ENCODE assay signal across 14 cellular contexts in genomic region chr5:79621056-79621455, GRCh38. TPM values are rescaled to one million over a fixed set of nuclear protein-coding genes. Genes with fewer than 3 reads are reported as not detected.
DNase-seq lines count a peak whose midpoint lies in the region; ATAC-seq and TF ChIP-seq lines count a peak whose summit lies in the region.
"Had no signal": no experiment of that assay in that cellular context is flagged by ENCODE, and none has a peak within 500 bp of the region (broad histone marks: within the 10 kb centered on the region; RNA-seq: fewer than 3 reads in every experiment).

No MANE protein-coding gene starts in this region.

- H3K27ac Mint-ChIP-seq in activated CD4-positive, alpha-beta T cell treated with anti-CD3 and anti-CD28 coated beads for 36 hours, result no peak overlapping the region
- H3K27ac Mint-ChIP-seq: activated naive CD4-positive, alpha-beta T cell treated with anti-CD3 and anti-CD28 coated beads for 36 hours had no signal

- no peak overlapping the region for H3K4me3 Mint-ChIP-seq in activated CD4-positive, alpha-beta T cell treated with anti-CD3 and anti-CD28 coated beads for 36 hours
- H3K4me3 Mint-ChIP-seq: activated naive CD4-positive, alpha-beta T cell treated with anti-CD3 and anti-CD28 coated beads for 36 hours had no signal

- H3K36me3 ChIP-seq in RWPE2 (ENCODE audit: low read depth) (peaks cover 96% of the 10 kb centered on the region), smooth muscle cell (ENCODE audit: low read depth) (peaks cover 36% of the 10 kb centered on the region)

- no peak overlapping the region for H2AFZ ChIP-seq in smooth muscle cell (ENCODE audit: low read depth)

- ATAC-seq in activated CD4-positive, alpha-beta T cell treated with anti-CD3 and anti-CD28 coated beads for 36 hours, result peak; percentile 88
- ATAC-seq in RWPE2 (ENCODE audit: low read depth), result peak; percentile 96
- no peak for ATAC-seq in GM21360 (IDR thresholded peaks at IDR 0.05; ENCODE audit: unreplicated experiment)

- H3K9me3 Mint-ChIP-seq in activated CD4-positive, alpha-beta T cell treated with anti-CD3 and anti-CD28 coated beads for 36 hours (ENCODE audit: low read depth), result peaks cover 11% of the 10 kb centered on the region

- CTCF ChIA-PET in activated CD4-positive, alpha-beta T cell treated with anti-CD3 and anti-CD28 coated beads for 36 hours (lab: Charles Lee), result interaction anchor here (0.9 kb wide), 1 partner anchor 8 kb away, joined by 3 read pairs; no protein-coding TSS in a partner anchor

- H3K27me3 ChIP-seq in RWPE2 (ENCODE audit: insufficient read depth, poor library complexity, severe bottlenecking), result no peaks in the 10 kb centered on the region
- no peaks in the 10 kb centered on the region for H3K27me3 ChIP-seq in smooth muscle cell (ENCODE audit: low read depth)

- no peaks in the 10 kb centered on the region for H3K27me3 Mint-ChIP-seq in activated CD4-positive, alpha-beta T cell treated with anti-CD3 and anti-CD28 coated beads for 36 hours

- H3K4me2 ChIP-seq in smooth muscle cell, result no peak overlapping the region
- H3K4me2 ChIP-seq: KMS-11 had no signal

- POLR2A ChIA-PET in activated CD4-positive, alpha-beta T cell treated with anti-CD3 and anti-CD28 coated beads for 36 hours (lab: Charles Lee), result interaction anchor here (0.6 to 0.8 kb wide), 2 partner anchors 8 to 856 kb away, joined by 3 read pairs; no protein-coding TSS in a partner anchor

- peaks cover 72% of the 10 kb centered on the region for H3K36me3 Mint-ChIP-seq in activated CD4-positive, alpha-beta T cell treated with anti-CD3 and anti-CD28 coated beads for 36 hours (ENCODE audit: low read depth)

- peaks cover 39% of the 10 kb centered on the region for H3K4me1 Mint-ChIP-seq in activated CD4-positive, alpha-beta T cell treated with anti-CD3 and anti-CD28 coated beads for 36 hours

- 49% methylated on average over 2 of the region's 2 CpGs for WGBS in smooth muscle cell (ENCODE audit: low lambda C conversion rate)

- H3K27ac ChIP-seq in RWPE2 (ENCODE audit: poor library complexity, severe bottlenecking) (no peak overlapping the region), smooth muscle cell (ENCODE audit: low read depth) (peak overlapping the region; percentile 63)
- H3K27ac ChIP-seq: KMS-11 had no signal

- peaks cover 54% of the 10 kb centered on the region for H4K20me1 ChIP-seq in smooth muscle cell (ENCODE audit: low read depth)

- TF ChIP-seq CTCF in RWPE2 (IDR thresholded peaks at IDR 0.05; ENCODE audit: poor library complexity, severe bottlenecking) (no peak), fibroblast of pulmonary artery (IDR thresholded peaks at IDR 0.05; ENCODE audit: low read length, missing control alignments) (no peak), smooth muscle cell (IDR thresholded peaks at IDR 0.05; ENCODE audit: borderline replicate concordance, insufficient read depth, poor library complexity, severe bottlenecking) (no peak)

- intact Hi-C loops in activated CD4-positive, alpha-beta T cell treated with anti-CD3 and anti-CD28 coated beads for 36 hours (cut with DNase I, micrococcal nuclease), result no loop called here

- H3K9me3 ChIP-seq in RWPE2 (ENCODE audit: severe bottlenecking) (peaks cover 3% of the 10 kb centered on the region), smooth muscle cell (replicated peaks; ENCODE audit: low read depth) (peaks cover 6% of the 10 kb centered on the region)

- H3K9ac ChIP-seq in smooth muscle cell (ENCODE audit: low read depth), result no peak overlapping the region
- H3K9ac ChIP-seq: KMS-11 had no signal

- peaks cover 67% of the 10 kb centered on the region for H3K79me2 ChIP-seq in smooth muscle cell (ENCODE audit: low read depth)

- no peak for DNase-seq in activated CD4-positive, alpha-beta T cell treated with anti-CD3 and anti-CD28 coated beads for 36 hours
- no peak for DNase-seq in activated CD4-positive, alpha-beta T cell treated with anti-CD3 and anti-CD28 coated beads, Interleukin-2, amount 50 U/mL, for 4 hours
- DNase-seq in RWPE2 (ENCODE audit: low spot score), result no peak
- peak; percentile 60 for DNase-seq in fibroblast of pulmonary artery (ENCODE audit: low read depth)
- DNase-seq in smooth muscle cell (lab: John Stamatoyannopoulos, UW; ENCODE audit: unreplicated experiment), result no peak
- no peak for DNase-seq in epidermal melanocyte (ENCODE audit: insufficient read length, low spot score)
- DNase-seq in D341Med (ENCODE audit: low spot score), result no peak
- DNase-seq: activated naive CD4-positive, alpha-beta T cell treated with anti-CD3 and anti-CD28 coated beads for 36 hours; DMS 273 treated with DMSO at 0.1 percent for 48 hours; NCI-H2081 treated with DMSO at 0.1 percent for 48 hours; T-helper 1 cell had no signal

- H3K4me3 ChIP-seq in RWPE2 (ENCODE audit: severe bottlenecking), result no peak overlapping the region
- no peak overlapping the region for H3K4me3 ChIP-seq in fibroblast of pulmonary artery (replicated peaks; ENCODE audit: low read depth, low read length)
- no peak overlapping the region for H3K4me3 ChIP-seq in smooth muscle cell
- H3K4me3 ChIP-seq: HAP-1 had no signal

- H3K4me1 ChIP-seq in RWPE2 (ENCODE audit: insufficient read depth, poor library complexity, severe bottlenecking) (peaks cover 6% of the 10 kb centered on the region), smooth muscle cell (ENCODE audit: low read depth) (no peaks in the 10 kb centered on the region)
- H3K4me1 ChIP-seq: HAP-1 had no signal

- H3F3A ChIP-seq in smooth muscle cell (ENCODE audit: low read depth), result no peaks in the 10 kb centered on the region

RNA-seq across cellular contexts. Expression of gene TENT2, which starts 8.8 kb away (rescaled TPM):
- total RNA-seq in activated CD4-positive, alpha-beta T cell treated with anti-CD3 and anti-CD28 coated beads for 36 hours, result 10 to 100 TPM; 76.1 to 96.9 TPM
- 47.2 and 68.5 TPM in 2 replicates for total RNA-seq in smooth muscle cell
- 18.9 and 22.4 TPM in 2 replicates for polyA plus RNA-seq in smooth muscle cell
